8 cellular contexts compared by ENCODE assay signal in genomic region chr9:131747352-131747751, GRCh38.
DNase-seq lines count a peak whose midpoint lies in the region; ATAC-seq and TF ChIP-seq lines count a peak whose summit lies in the region.

No MANE protein-coding gene starts in this region.

- H3K4me1 ChIP-seq in DOHH2 (ENCODE audit: control insufficient read depth, low read length), result peaks cover 58% of the 10 kb centered on the region

- no peak for TF ChIP-seq EP300 in Ishikawa (IDR thresholded peaks at IDR 0.05; ENCODE audit: borderline replicate concordance)

- H3K27me3 ChIP-seq in DOHH2 (ENCODE audit: control insufficient read depth, low read length), result peaks cover 2% of the 10 kb centered on the region; the same call in 1 of the 2 replicates

- DNase-seq in SIG-M5 treated with dmso at 0.1 percent for 504 hours (lab: John Stamatoyannopoulos, UW; ENCODE audit: unreplicated experiment) (peak; percentile 76), erythroblast (lab: John Stamatoyannopoulos, UW) (peak; percentile 52 to 69), NCI-H1048 (lab: John Stamatoyannopoulos, UW) (no peak)

- peaks cover 5% of the 10 kb centered on the region; the same call in 1 of the 2 replicates for H3F3A ChIP-seq in DOHH2 (ENCODE audit: control insufficient read depth, insufficient read depth)

- no peaks in the 10 kb centered on the region for H3K9me3 Mint-ChIP-seq in nephron

- no peak overlapping the region for H3K27ac Mint-ChIP-seq in nephron

- no peak for ATAC-seq in GM19452 (IDR thresholded peaks at IDR 0.05; ENCODE audit: unreplicated experiment)
- ATAC-seq in GM21390 (IDR thresholded peaks at IDR 0.05; ENCODE audit: unreplicated experiment), result no peak

- H3K9me2 ChIP-seq in DOHH2 (replicated peaks; ENCODE audit: control insufficient read depth, low read length), result no peaks in the 10 kb centered on the region

- H3K36me3 ChIP-seq in DOHH2 (ENCODE audit: control insufficient read depth, low read length), result no peaks in the 10 kb centered on the region

- H3K27ac ChIP-seq in DOHH2 (ENCODE audit: low read depth, low read length), result no peak overlapping the region

- H3K79me2 ChIP-seq in DOHH2 (ENCODE audit: control insufficient read depth, low read length), result no peaks in the 10 kb centered on the region

- TF ChIP-seq POLR2A in erythroblast (IDR thresholded peaks at IDR 0.05; ENCODE audit: low read length), result no peak

- H3K9me3 ChIP-seq in DOHH2 (ENCODE audit: control insufficient read depth, insufficient read depth, low read length), result no peaks in the 10 kb centered on the region

- H3K36me3 Mint-ChIP-seq in nephron (ENCODE audit: low read depth), result no peaks in the 10 kb centered on the region

- H4K20me1 ChIP-seq in DOHH2 (ENCODE audit: control insufficient read depth, insufficient read depth, low read depth, low read length), result no peaks in the 10 kb centered on the region

- peak; percentile 68 for TF ChIP-seq CTCF in DOHH2 (IDR thresholded peaks at IDR 0.05; ENCODE audit: low read depth, low read length, poor library complexity, severe bottlenecking)
- peak; percentile 43 to 55 (median 48) for TF ChIP-seq CTCF in nephron (IDR thresholded peaks at IDR 0.05; ENCODE audit: unreplicated experiment in 3 of 3)

- H3K27me3 Mint-ChIP-seq in nephron (ENCODE audit: low read depth), result peaks cover 13% of the 10 kb centered on the region

- H3K4me3 Mint-ChIP-seq in nephron, result no peak overlapping the region

- peak overlapping the region; percentile 47 for H3K4me2 ChIP-seq in DOHH2 (ENCODE audit: low read length)

- TF ChIP-seq RAD21 in Ishikawa (IDR thresholded peaks at IDR 0.05; ENCODE audit: low read depth), result peak; percentile 72

- no peak overlapping the region for H3K4me3 ChIP-seq in DOHH2 (ENCODE audit: low read length)

- H3K4me1 Mint-ChIP-seq in nephron, result no peaks in the 10 kb centered on the region

TF ChIP-seq in Ishikawa, 13 proteins besides CTCF, POLR2A, EP300 and RAD21:
- TF ChIP-seq NFIC (IDR thresholded peaks at IDR 0.05) (no peak), CEBPB (IDR thresholded peaks at IDR 0.05) (no peak), TEAD4 (IDR thresholded peaks at IDR 0.05) (no peak), MAX (IDR thresholded peaks at IDR 0.05) (no peak), EGR1 (IDR thresholded peaks at IDR 0.05) (no peak)
